ENCODE assay signal across 2 cellular contexts in the genomic region with DNA sequence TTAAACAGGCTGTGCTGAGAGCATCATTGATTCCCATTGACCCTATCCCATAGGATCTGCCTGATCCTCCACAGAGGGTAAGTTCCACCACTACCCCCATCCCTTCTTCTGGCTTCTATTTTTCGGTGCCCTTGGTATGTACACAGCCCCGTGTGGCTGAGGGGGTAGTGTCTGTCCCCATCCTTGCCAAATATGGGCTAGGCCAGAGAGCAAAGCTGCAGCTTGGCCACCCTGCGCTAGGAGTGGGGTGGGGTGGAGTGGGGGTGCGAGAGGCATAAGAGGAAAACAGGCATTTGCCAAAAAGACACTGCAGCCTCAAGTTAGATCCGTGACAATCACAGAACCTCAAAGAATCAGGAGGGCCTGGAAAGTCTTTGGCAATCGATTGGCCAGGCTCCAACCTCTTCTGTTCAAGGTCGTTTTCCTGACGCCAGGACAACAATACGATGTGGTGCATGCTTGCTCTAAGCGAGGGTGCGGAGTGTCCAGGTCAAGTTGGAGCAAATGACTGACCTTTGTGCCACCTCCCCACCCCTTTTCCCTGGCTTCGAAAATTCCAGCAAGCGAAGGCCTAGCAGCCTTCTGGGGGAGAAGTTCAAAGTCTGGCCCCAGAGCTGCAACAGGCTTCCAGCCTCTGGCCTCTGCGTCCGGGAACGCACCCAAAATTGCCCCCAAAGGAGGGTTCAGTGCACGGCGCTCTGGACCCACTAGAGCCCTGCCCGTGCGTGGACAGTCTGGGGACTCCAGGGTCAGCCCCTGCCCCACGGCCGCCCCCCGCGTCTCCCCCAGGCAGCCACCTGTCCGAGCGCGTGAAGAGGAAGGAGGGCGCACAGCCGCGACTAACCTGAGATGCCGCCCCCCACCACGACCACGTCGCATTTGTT.
TF ChIP-seq lines count a peak whose summit lies in the region.

No MANE protein-coding gene starts in this region.

TF ChIP-seq in SK-N-SH, 30 proteins besides CTCF, POLR2A, EP300 and RAD21 (continued from another document):
- TF ChIP-seq ZBTB33 (IDR thresholded peaks at IDR 0.05; ENCODE audit: borderline replicate concordance, low read depth) (no peak), CHD2 (IDR thresholded peaks at IDR 0.05; ENCODE audit: low read length, partially characterized antibody) (no peak)

TF ChIP-seq in SK-N-SH treated with all-trans-retinoic acid at 6 μM for 48 hours, 23 proteins besides CTCF, POLR2A, EP300 and RAD21 (continued from another document):
- no peak for TF ChIP-seq PATZ1 (CRISPR knock-in tag; IDR thresholded peaks at IDR 0.05; ENCODE audit: borderline replicate concordance)
- no peak for TF ChIP-seq CSDC2 (CRISPR knock-in tag; IDR thresholded peaks at IDR 0.05)
- no peak for TF ChIP-seq ZFP3 (CRISPR knock-in tag; IDR thresholded peaks at IDR 0.05)
- TF ChIP-seq TCF4 (CRISPR knock-in tag; IDR thresholded peaks at IDR 0.05; ENCODE audit: borderline replicate concordance) = no peak
- no peak for TF ChIP-seq ZC3H10 (CRISPR knock-in tag; IDR thresholded peaks at IDR 0.05)
- TF ChIP-seq RARB (CRISPR knock-in tag; IDR thresholded peaks at IDR 0.05) = no peak
- TF ChIP-seq, protein P1, sequence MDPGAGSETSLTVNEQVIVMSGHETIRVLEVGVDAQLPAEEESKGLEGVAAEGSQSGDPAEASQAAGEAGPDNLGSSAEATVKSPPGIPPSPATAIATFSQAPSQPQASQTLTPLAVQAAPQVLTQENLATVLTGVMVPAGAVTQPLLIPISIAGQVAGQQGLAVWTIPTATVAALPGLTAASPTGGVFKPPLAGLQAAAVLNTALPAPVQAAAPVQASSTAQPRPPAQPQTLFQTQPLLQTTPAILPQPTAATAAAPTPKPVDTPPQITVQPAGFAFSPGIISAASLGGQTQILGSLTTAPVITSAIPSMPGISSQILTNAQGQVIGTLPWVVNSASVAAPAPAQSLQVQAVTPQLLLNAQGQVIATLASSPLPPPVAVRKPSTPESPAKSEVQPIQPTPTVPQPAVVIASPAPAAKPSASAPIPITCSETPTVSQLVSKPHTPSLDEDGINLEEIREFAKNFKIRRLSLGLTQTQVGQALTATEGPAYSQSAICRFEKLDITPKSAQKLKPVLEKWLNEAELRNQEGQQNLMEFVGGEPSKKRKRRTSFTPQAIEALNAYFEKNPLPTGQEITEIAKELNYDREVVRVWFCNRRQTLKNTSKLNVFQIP (CRISPR knock-in tag; IDR thresholded peaks at IDR 0.05; ENCODE audit: borderline replicate concordance, low read depth) = no peak
- TF ChIP-seq ZFP30 (CRISPR knock-in tag; IDR thresholded peaks at IDR 0.05) = no peak
